30 cellular contexts compared by ENCODE assay signal in the genomic region with DNA sequence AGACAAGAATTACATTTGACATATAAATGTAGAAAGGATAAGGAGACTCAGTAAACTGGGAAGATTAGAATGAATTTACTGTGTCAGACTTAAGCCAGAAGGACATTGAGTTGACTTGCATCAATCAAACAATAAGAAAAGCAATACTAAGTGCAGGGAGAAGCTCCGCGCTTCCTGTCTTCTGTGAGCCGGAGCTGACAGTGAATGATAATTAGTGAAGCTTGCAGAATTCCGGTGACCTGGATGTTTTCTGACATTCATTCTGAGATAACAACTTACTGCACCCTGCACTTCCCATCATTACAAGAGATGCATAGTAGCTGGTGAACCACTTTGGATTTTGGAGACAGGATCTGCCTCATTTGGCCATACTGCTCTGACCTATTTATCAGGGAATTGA.
"Had no signal": no experiment of that assay in that cellular context is flagged by ENCODE, and none has a peak within 500 bp of the region (broad histone marks: within the 10 kb centered on the region; RNA-seq: fewer than 3 reads in every experiment).

No MANE protein-coding gene starts in this region.

- H3K4me1 ChIP-seq: foreskin keratinocyte, gastrocnemius medialis, heart left ventricle had no signal

- H3K36me3 ChIP-seq: brain microvascular endothelial cell, gastrocnemius medialis, heart left ventricle, WERI-Rb-1 had no signal

- ATAC-seq: activated CD4-positive, CD25-positive, alpha-beta regulatory T cell treated with anti-CD3 and anti-CD28 coated beads, Interleukin-2, amount 50 U/mL, for 24 hours; activated CD8-positive, alpha-beta T cell treated with anti-CD3 and anti-CD28 coated beads for 36 hours; activated T-cell treated with anti-CD3 and anti-CD28 coated beads, Interleukin-2, amount 50 U/mL, for 4 hours; activated T-helper 17 cell treated with anti-CD3 and anti-CD28 coated beads, Interleukin-2, amount 50 U/mL, for 72 hours; esophagus mucosa; foreskin keratinocyte; gastrocnemius medialis; heart left ventricle; T-helper 17 cell had no signal

- H3K27me3 ChIP-seq: brain microvascular endothelial cell, dorsolateral prefrontal cortex, foreskin keratinocyte, gastrocnemius medialis, heart left ventricle had no signal

- H3K9me3 ChIP-seq: gastrocnemius medialis had no signal

- H3K4me3 ChIP-seq: coronary artery, dorsolateral prefrontal cortex, gastrocnemius medialis, heart left ventricle had no signal

- FAIRE-seq: astrocyte, bronchial epithelial cell had no signal

- H3K27ac ChIP-seq: brain microvascular endothelial cell, coronary artery, dorsolateral prefrontal cortex, foreskin keratinocyte, gastrocnemius medialis, heart left ventricle, WERI-Rb-1 had no signal

- DNase-seq: activated B cell treated with CpG ODN at 0.5 μM for 24 hours; activated CD4-positive, alpha-beta T cell treated with anti-CD3 and anti-CD28 coated beads for 48 hours; activated CD4-positive, alpha-beta T cell treated with anti-CD3 and anti-CD28 coated beads, Interleukin-2, amount 50 U/mL, for 1 hour; activated CD4-positive, alpha-beta T cell treated with anti-CD3 and anti-CD28 coated beads, Interleukin-2, amount 50 U/mL, for 48 hours; activated CD8-positive, alpha-beta memory T cell treated with anti-CD3 and anti-CD28 coated beads for 24 hours; activated CD8-positive, alpha-beta T cell treated with anti-CD3 and anti-CD28 coated beads for 36 hours; activated effector memory CD4-positive, alpha-beta T cell treated with Interleukin-2 at 50 U/mL for 16 hours; activated gamma-delta T cell treated with Interleukin-2 at 50 U/mL for 16 hours; activated naive CD4-positive, alpha-beta T cell treated with anti-CD3 and anti-CD28 coated beads, Interleukin-2, amount 50 U/mL, for 16 hours; activated naive CD4-positive, alpha-beta T cell treated with Interleukin-2 at 50 U/mL for 16 hours; activated T-cell treated with anti-CD3 and anti-CD28 coated beads, Interleukin-2, amount 50 U/mL, for 4 hours; amniotic stem cell; anterior cingulate cortex; brain microvascular endothelial cell; dorsolateral prefrontal cortex; effector memory CD4-positive, alpha-beta T cell; endodermal cell; foreskin keratinocyte; gastrocnemius medialis; glutamatergic neuron; heart left ventricle; T-helper 17 cell; T1000; WERI-Rb-1 had no signal
